In genomic region chr20:40683221-40683893, GRCh38 we compare ENCODE assay signal across 1 cellular context.
TF ChIP-seq lines count a peak whose summit lies in the region.

No MANE protein-coding gene starts in this region.

TF ChIP-seq in IMR-90, 13 proteins besides CTCF, POLR2A, EP300 and RAD21 (continued from another document):
- TF ChIP-seq BHLHE40 (IDR thresholded peaks at IDR 0.05; ENCODE audit: low read depth, low read length), result no peak
- TF ChIP-seq MAFK (IDR thresholded peaks at IDR 0.05; ENCODE audit: low read depth, low read length), result no peak
- no peak for TF ChIP-seq MXI1 (IDR thresholded peaks at IDR 0.05; ENCODE audit: borderline replicate concordance, low read depth, low read length)
- no peak for TF ChIP-seq RFX5 (IDR thresholded peaks at IDR 0.05; ENCODE audit: low read depth, low read length)
- TF ChIP-seq CHD1 (IDR thresholded peaks at IDR 0.05; ENCODE audit: low read depth, low read length), result no peak
- no peak for TF ChIP-seq USF2 (IDR thresholded peaks at IDR 0.05; ENCODE audit: low read depth, low read length)
